In genomic region chr4:147776600-147777175, GRCh38 we compare ENCODE assay signal across 12 cellular contexts.
"Had no signal": no experiment of that assay in that cellular context is flagged by ENCODE, and none has a peak within 500 bp of the region (broad histone marks: within the 10 kb centered on the region; RNA-seq: fewer than 3 reads in every experiment).

No MANE protein-coding gene starts in this region.

- H3K4me3 Mint-ChIP-seq: activated CD4-positive, alpha-beta T cell treated with anti-CD3 and anti-CD28 coated beads, Interleukin-2, amount 10 ng/mL, durations not matched to agents 7 days and 5 days; activated naive CD4-positive, alpha-beta T cell treated with anti-CD3 and anti-CD28 coated beads, Interleukin-2, amount 50 U/mL, for 24 hours; brain; dendritic cell treated with granulocyte-macrophage colony-stimulating factor and Interleukin-4, amounts not matched to agents 40 ng/mL and 50 ng/mL, for 4 days; endodermal cell; nephron had no signal

- H3K27ac Mint-ChIP-seq: activated CD4-positive, alpha-beta T cell treated with anti-CD3 and anti-CD28 coated beads, Interleukin-2, amount 10 ng/mL, durations not matched to agents 7 days and 5 days; activated naive CD4-positive, alpha-beta T cell treated with anti-CD3 and anti-CD28 coated beads, Interleukin-2, amount 50 U/mL, for 24 hours; dendritic cell treated with granulocyte-macrophage colony-stimulating factor and Interleukin-4, amounts not matched to agents 40 ng/mL and 50 ng/mL, for 4 days; endodermal cell had no signal

- H3K4me3 ChIP-seq: thyroid gland had no signal

- DNase-seq: activated CD4-positive, alpha-beta T cell treated with anti-CD3 and anti-CD28 coated beads, Interleukin-2, amount 10 ng/mL, durations not matched to agents 7 days and 5 days; activated CD4-positive, CD25-positive, alpha-beta regulatory T cell; activated CD8-positive, alpha-beta memory T cell treated with anti-CD3 and anti-CD28 coated beads for 24 hours; endodermal cell; erythroblast; hypothalamus; T-helper 2 cell had no signal

- H3K36me3 Mint-ChIP-seq: activated naive CD4-positive, alpha-beta T cell treated with anti-CD3 and anti-CD28 coated beads, Interleukin-2, amount 50 U/mL, for 24 hours; brain had no signal

- H3K9me3 Mint-ChIP-seq: activated CD4-positive, alpha-beta T cell treated with anti-CD3 and anti-CD28 coated beads, Interleukin-2, amount 10 ng/mL, durations not matched to agents 7 days and 5 days; activated naive CD4-positive, alpha-beta T cell treated with anti-CD3 and anti-CD28 coated beads, Interleukin-2, amount 50 U/mL, for 24 hours; brain; dendritic cell treated with granulocyte-macrophage colony-stimulating factor and Interleukin-4, amounts not matched to agents 40 ng/mL and 50 ng/mL, for 4 days; endodermal cell; nephron had no signal

- H3K36me3 ChIP-seq: thyroid gland had no signal

- H3K9me3 ChIP-seq: thyroid gland had no signal

- H3K27ac ChIP-seq: thyroid gland had no signal

- H3K27me3 Mint-ChIP-seq: activated CD4-positive, alpha-beta T cell treated with anti-CD3 and anti-CD28 coated beads, Interleukin-2, amount 10 ng/mL, durations not matched to agents 7 days and 5 days; activated naive CD4-positive, alpha-beta T cell treated with anti-CD3 and anti-CD28 coated beads, Interleukin-2, amount 50 U/mL, for 24 hours; brain; dendritic cell treated with granulocyte-macrophage colony-stimulating factor and Interleukin-4, amounts not matched to agents 40 ng/mL and 50 ng/mL, for 4 days had no signal

- H3K4me1 Mint-ChIP-seq: activated CD4-positive, alpha-beta T cell treated with anti-CD3 and anti-CD28 coated beads, Interleukin-2, amount 10 ng/mL, durations not matched to agents 7 days and 5 days; activated naive CD4-positive, alpha-beta T cell treated with anti-CD3 and anti-CD28 coated beads, Interleukin-2, amount 50 U/mL, for 24 hours had no signal

- H3K27me3 ChIP-seq: thyroid gland had no signal
